23 cellular contexts compared by ENCODE assay signal in the genomic region with DNA sequence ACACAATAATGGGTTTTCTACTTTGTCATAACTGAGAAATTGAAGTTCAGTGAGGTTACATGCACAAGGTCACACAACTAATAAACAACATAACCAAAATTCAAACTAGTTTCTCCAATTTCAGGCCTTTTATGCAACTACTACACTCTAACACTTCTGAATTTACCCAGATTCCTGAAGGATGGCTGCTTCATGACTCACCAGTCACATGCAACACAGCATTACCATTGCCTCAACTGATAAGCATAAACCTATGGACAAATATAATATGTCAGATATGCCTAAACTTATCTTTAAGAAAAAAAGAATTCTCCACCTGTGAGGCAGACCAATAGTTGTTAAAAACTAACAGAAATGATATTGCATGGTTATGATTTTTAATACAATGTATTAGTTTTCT.
DNase-seq lines count a peak whose midpoint lies in the region; ATAC-seq, FAIRE-seq and TF ChIP-seq lines count a peak whose summit lies in the region.
"Had no signal": no experiment of that assay in that cellular context is flagged by ENCODE, and none has a peak within 500 bp of the region (broad histone marks: within the 10 kb centered on the region; RNA-seq: fewer than 3 reads in every experiment).

No MANE protein-coding gene starts in this region.

- H3K23ac ChIP-seq in IMR-90 (ENCODE audit: low read depth, low read length): no peak overlapping the region
- H3K23ac ChIP-seq in H1 (ENCODE audit: insufficient read length): no peak overlapping the region

- ATAC-seq in IMR-90 (ENCODE audit: low read depth): peak; percentile 63
- ATAC-seq in GM21526 (IDR thresholded peaks at IDR 0.05; ENCODE audit: low FRiP score, unreplicated experiment): no peak
- ATAC-seq in GM18873 (IDR thresholded peaks at IDR 0.05; ENCODE audit: low FRiP score, unreplicated experiment): no peak
- ATAC-seq: activated CD4-positive, CD25-positive, alpha-beta regulatory T cell treated with anti-CD3 and anti-CD28 coated beads, Interleukin-2, amount 50 U/mL, for 24 hours; CD8-positive, alpha-beta T cell; HCT116; left colon; stimulated activated naive CD8-positive, alpha-beta T cell treated with anti-CD3 and anti-CD28 coated beads, Interleukin-15, Interleukin-2, amounts not matched to agents 100 U/mL and 50 U/mL, for 24 hours had no signal

- H3K79me1 ChIP-seq in IMR-90 (ENCODE audit: low read depth in 1 of 2, low read length in 2 of 2) (no peaks in the 10 kb centered on the region), H1 (ENCODE audit: low read depth, low read length) (no peaks in the 10 kb centered on the region)

- no TSS peak for BruUV-seq in IMR-90 (replicated peaks; lab: Mats Ljungman, UMichigan)

- no peak overlapping the region for H2BK20ac ChIP-seq in IMR-90 (ENCODE audit: low read depth, low read length)
- H2BK20ac ChIP-seq in H1 (ENCODE audit: low read length): no peak overlapping the region

- DNase-seq in AG08395 (ENCODE audit: low spot score) (peak; percentile 3), IMR-90 (peak; percentile 40), H1 (ENCODE audit: low read depth in 1 of 2, low spot score in 2 of 2) (no peak), kidney tubule cell (ENCODE audit: low spot score) (peak; percentile 31), osteocyte (ENCODE audit: extremely low spot score, unreplicated experiment) (no peak), OCI-M2 (lab: John Stamatoyannopoulos, UW; ENCODE audit: unreplicated experiment) (no peak)
- DNase-seq: activated CD8-positive, alpha-beta memory T cell treated with anti-CD3 and anti-CD28 coated beads for 24 hours; activated naive CD8-positive, alpha-beta T cell treated with anti-CD3 and anti-CD28 coated beads, Interleukin-2, amount 10 ng/mL, durations not matched to agents 7 days and 5 days; CD8-positive, alpha-beta T cell; effector CD4-positive, alpha-beta T cell; left colon; NCI-H1105 treated with DMSO at 0.1 percent for 48 hours; NCI-H748 treated with DMSO at 0.1 percent for 48 hours; stimulated activated naive CD8-positive, alpha-beta T cell treated with anti-CD3 and anti-CD28 coated beads, Interleukin-15, Interleukin-2, amounts not matched to agents 100 U/mL and 50 U/mL, for 24 hours; transverse colon had no signal

- in situ Hi-C loops in IMR-90 (cut with MboI; ENCODE audit: low sequenced_read_pairs): no loop called here

- H3K27me3 Mint-ChIP-seq in osteocyte (ENCODE audit: unreplicated experiment): no peaks in the 10 kb centered on the region
- H3K27me3 Mint-ChIP-seq: activated naive CD8-positive, alpha-beta T cell treated with anti-CD3 and anti-CD28 coated beads, Interleukin-2, amount 10 ng/mL, durations not matched to agents 7 days and 5 days; central memory CD8-positive, alpha-beta T cell had no signal

- TF ChIP-seq CTCF in IMR-90 (conservative IDR thresholded peaks at IDR 0.05; ENCODE audit: low read depth, low read length): no peak
- TF ChIP-seq CTCF in H1 (IDR thresholded peaks at IDR 0.05; ENCODE audit: control extremely low read depth in 1 of 3, insufficient read depth in 1 of 3, low read depth in 1 of 3, low read length in 3 of 3): no peak
- no peak for TF ChIP-seq CTCF in osteocyte (IDR thresholded peaks at IDR 0.05)

- no peaks in the 10 kb centered on the region for H3K9me1 ChIP-seq in IMR-90 (ENCODE audit: insufficient read depth, low read length)

- no peaks in the 10 kb centered on the region for H3K4me1 ChIP-seq in IMR-90 (ENCODE audit: control insufficient read depth, insufficient read depth, low read length)
- no peaks in the 10 kb centered on the region for H3K4me1 ChIP-seq in H1 (replicated peaks in 1 of 4; ENCODE audit: control insufficient read depth in 3 of 4, insufficient read depth in 4 of 4, low read length in 3 of 4)
- H3K4me1 ChIP-seq: right atrium auricular region, transverse colon had no signal

- H2BK15ac ChIP-seq in IMR-90 (ENCODE audit: low read depth, low read length) (no peak overlapping the region), H1 (ENCODE audit: low read length) (0 out of 2 replicates have a peak overlapping the region, but pooled peaks have one; percentile 32)

- H3K4me1 Mint-ChIP-seq in osteocyte (ENCODE audit: unreplicated experiment): no peaks in the 10 kb centered on the region
- H3K4me1 Mint-ChIP-seq: activated naive CD8-positive, alpha-beta T cell treated with anti-CD3 and anti-CD28 coated beads, Interleukin-2, amount 10 ng/mL, durations not matched to agents 7 days and 5 days; central memory CD8-positive, alpha-beta T cell had no signal

- no peaks in the 10 kb centered on the region for H3K36me3 ChIP-seq in IMR-90 (ENCODE audit: control insufficient read depth, insufficient read depth, low read length)
- H3K36me3 ChIP-seq in H1 (ENCODE audit: control insufficient read depth in 2 of 4, insufficient read depth in 4 of 4, low read length in 3 of 4): 0 out of 8 replicates have a peak, but pooled peaks cover 0 to 3% (median 0%) of the 10 kb centered on the region in 4 experiments
- H3K36me3 ChIP-seq: right atrium auricular region, transverse colon had no signal

- no peak overlapping the region for H3K4me2 ChIP-seq in IMR-90 (ENCODE audit: low read depth, low read length)
- H3K4me2 ChIP-seq in H1 (ENCODE audit: insufficient read depth in 1 of 2, low read depth in 2 of 2, low read length in 2 of 2): no peak overlapping the region

- no peak for TF ChIP-seq EP300 in H1 (IDR thresholded peaks at IDR 0.05; ENCODE audit: borderline replicate concordance in 1 of 2, low read depth in 2 of 2, low read length in 2 of 2)

- no peak overlapping the region for H2AK5ac ChIP-seq in IMR-90 (ENCODE audit: low read depth, low read length)
- H2AK5ac ChIP-seq in H1 (ENCODE audit: low read depth, low read length): no peak overlapping the region

- H3K4ac ChIP-seq in IMR-90 (ENCODE audit: low read depth, low read length) (no peak overlapping the region), H1 (replicated peaks; ENCODE audit: insufficient read length, low read depth, low read length) (no peak overlapping the region)

- H3K9ac ChIP-seq in IMR-90 (ENCODE audit: low read depth, low read length) (no peak overlapping the region), H1 (replicated peaks in 1 of 4; ENCODE audit: extremely low read depth in 1 of 4, low read depth in 3 of 4, low read length in 3 of 4) (no peak overlapping the region)

- H4K5ac ChIP-seq in IMR-90 (ENCODE audit: low read depth, low read length): no peak overlapping the region
- no peak overlapping the region for H4K5ac ChIP-seq in H1 (ENCODE audit: insufficient read length, low read depth, low read length)

- no peaks in the 10 kb centered on the region for H3K23me2 ChIP-seq in H1 (ENCODE audit: low read depth, low read length)

- dilution Hi-C loops in IMR-90 (cut with HindIII; ENCODE audit: low sequenced_read_pairs, unreplicated experiment): no loop called here

- H3K27ac ChIP-seq in IMR-90 (ENCODE audit: insufficient read depth, low read length): no peak overlapping the region
- H3K27ac ChIP-seq in H1 (ENCODE audit: low read depth, low read length): no peak overlapping the region
- H3K27ac ChIP-seq: right atrium auricular region, transverse colon had no signal

- no peak overlapping the region for H2AFZ ChIP-seq in IMR-90 (replicated peaks; ENCODE audit: low read length, poor library complexity)
- H2AFZ ChIP-seq in H1 (ENCODE audit: low read length): no peak overlapping the region

- H2BK5ac ChIP-seq in IMR-90 (ENCODE audit: low read depth, low read length, poor library complexity, severe bottlenecking): no peak overlapping the region
- no peak overlapping the region for H2BK5ac ChIP-seq in H1 (ENCODE audit: low read depth, low read length)

- no peak for FAIRE-seq in H1 (lab: Jason Lieb, UNC)
- FAIRE-seq: GM19239 had no signal

- H3K9me3 Mint-ChIP-seq in osteocyte (ENCODE audit: unreplicated experiment): no peaks in the 10 kb centered on the region
- H3K9me3 Mint-ChIP-seq: activated naive CD8-positive, alpha-beta T cell treated with anti-CD3 and anti-CD28 coated beads, Interleukin-2, amount 10 ng/mL, durations not matched to agents 7 days and 5 days had no signal

- H3K4me3 ChIP-seq in IMR-90 (ENCODE audit: insufficient read depth, low read depth, low read length) (no peak overlapping the region), H1 (ENCODE audit: extremely low read depth in 1 of 4, insufficient read depth in 2 of 4, low read depth in 3 of 4, low read length in 4 of 4) (no peak overlapping the region)
- H3K4me3 ChIP-seq: right atrium auricular region, transverse colon had no signal

- TF ChIP-seq POLR2A in IMR-90 (IDR thresholded peaks at IDR 0.05; ENCODE audit: low read depth, low read length) (no peak), H1 (IDR thresholded peaks at IDR 0.05; ENCODE audit: control extremely low read depth in 1 of 2, low read depth in 2 of 2, low read length in 2 of 2) (no peak)

- H2BK120ac ChIP-seq in IMR-90 (ENCODE audit: low read depth, low read length) (no peak overlapping the region), H1 (replicated peaks; ENCODE audit: low read depth, low read length) (no peak overlapping the region)

- intact Hi-C loops in IMR-90 (cut with micrococcal nuclease): no loop called here

- no peak overlapping the region for H3K18ac ChIP-seq in IMR-90 (ENCODE audit: low read depth, low read length)
- H3K18ac ChIP-seq in H1 (ENCODE audit: extremely low read depth, low read length): no peak overlapping the region

- H4K91ac ChIP-seq in IMR-90 (ENCODE audit: insufficient read depth, low read depth, low read length) (no peak overlapping the region), H1 (replicated peaks; ENCODE audit: insufficient read length, low read length) (no peak overlapping the region)

- no peak overlapping the region for H3K14ac ChIP-seq in IMR-90 (replicated peaks; ENCODE audit: low read depth, low read length)
- no peak overlapping the region for H3K14ac ChIP-seq in H1 (ENCODE audit: insufficient read length)

- H2BK12ac ChIP-seq in H1 (ENCODE audit: low read depth, low read length): no peak overlapping the region

- no peaks in the 10 kb centered on the region for H3K36me3 Mint-ChIP-seq in osteocyte (ENCODE audit: unreplicated experiment)
- H3K36me3 Mint-ChIP-seq: activated naive CD8-positive, alpha-beta T cell treated with anti-CD3 and anti-CD28 coated beads, Interleukin-2, amount 10 ng/mL, durations not matched to agents 7 days and 5 days; CD8-positive, alpha-beta T cell had no signal

- H2AK9ac ChIP-seq in IMR-90 (replicated peaks; ENCODE audit: low read depth, low read length, poor library complexity): no peak overlapping the region

- no peak overlapping the region for H3K56ac ChIP-seq in IMR-90 (ENCODE audit: extremely low read depth, insufficient read depth, low read length)
- H3K56ac ChIP-seq in H1 (replicated peaks; ENCODE audit: insufficient read length, low read depth, low read length): no peak overlapping the region

- no peak overlapping the region for H3K4me3 Mint-ChIP-seq in osteocyte (ENCODE audit: unreplicated experiment)
- H3K4me3 Mint-ChIP-seq: activated naive CD8-positive, alpha-beta T cell treated with anti-CD3 and anti-CD28 coated beads, Interleukin-2, amount 10 ng/mL, durations not matched to agents 7 days and 5 days; CD8-positive, alpha-beta T cell; central memory CD8-positive, alpha-beta T cell; neural crest cell had no signal

- H3K27me3 ChIP-seq in IMR-90 (ENCODE audit: control insufficient read depth, insufficient read depth, low read length) (no peaks in the 10 kb centered on the region), H1 (replicated peaks in 1 of 4; ENCODE audit: control insufficient read depth in 3 of 4, extremely low read depth in 1 of 4, insufficient read depth in 3 of 4, low read length in 3 of 4) (no peaks in the 10 kb centered on the region)
- H3K27me3 ChIP-seq: right atrium auricular region, transverse colon had no signal

- H3K27ac Mint-ChIP-seq in osteocyte (ENCODE audit: unreplicated experiment): no peak overlapping the region
- H3K27ac Mint-ChIP-seq: activated naive CD8-positive, alpha-beta T cell treated with anti-CD3 and anti-CD28 coated beads, Interleukin-2, amount 10 ng/mL, durations not matched to agents 7 days and 5 days; CD8-positive, alpha-beta T cell had no signal

- POLR2A ChIA-PET in IMR-90 (lab: Charles Lee; ENCODE audit: unreplicated experiment) (no interaction called here), H1 (lab: Charles Lee; ENCODE audit: partially characterized antibody) (interaction anchor here (0.6 kb wide), 1 partner anchor 318 kb away, joined by 5 read pairs; no protein-coding TSS in a partner anchor)

- H3K79me2 ChIP-seq in H1 (ENCODE audit: control insufficient read depth in 1 of 2, insufficient read depth in 2 of 2, low read length in 2 of 2): no peaks in the 10 kb centered on the region

- CTCF ChIA-PET in IMR-90 (lab: Yijun Ruan, JAX) (no interaction called here), H1 (lab: Charles Lee; ENCODE audit: partially characterized antibody) (interaction anchor here (0.6 kb wide), 1 partner anchor 1537 kb away, joined by 3 read pairs; no protein-coding TSS in a partner anchor)

- no peak for TF ChIP-seq RAD21 in IMR-90 (IDR thresholded peaks at IDR 0.05; ENCODE audit: low read length)
- no peak for TF ChIP-seq RAD21 in H1 (IDR thresholded peaks at IDR 0.05 in 1 of 2, conservative IDR thresholded peaks at IDR 0.05 in 1 of 2; ENCODE audit: low read depth in 2 of 2, low read length in 2 of 2)

- H4K8ac ChIP-seq in IMR-90 (ENCODE audit: low read depth in 2 of 2, low read length in 2 of 2) (no peak overlapping the region), H1 (ENCODE audit: extremely low read depth, insufficient read depth, low read length) (no peak overlapping the region)

- H4K20me1 ChIP-seq in IMR-90 (ENCODE audit: insufficient read depth, low read length) (no peaks in the 10 kb centered on the region), H1 (replicated peaks in 1 of 2; ENCODE audit: control insufficient read depth in 1 of 2, insufficient read depth in 2 of 2, low read length in 2 of 2) (no peaks in the 10 kb centered on the region)

- H3K9me3 ChIP-seq in IMR-90 (ENCODE audit: control insufficient read depth, insufficient read depth, low read length) (no peaks in the 10 kb centered on the region), H1 (ENCODE audit: insufficient read depth in 2 of 2, low read depth in 1 of 2, low read length in 1 of 2) (no peaks in the 10 kb centered on the region; a peak in 1 of 4 replicates)
- H3K9me3 ChIP-seq: right atrium auricular region, transverse colon had no signal

Comparison
In these comparisons a context has a peak if more than half of its experiments do, and no peak if none do; other contexts are left out.
1. DNase-seq: peak in AG08395 (single experiment), IMR-90 (single experiment) and kidney tubule cell (single experiment); none in H1 (0 of 2), osteocyte (single experiment) and OCI-M2 (single experiment).